1 cellular context compared by ENCODE assay signal in the genomic region with DNA sequence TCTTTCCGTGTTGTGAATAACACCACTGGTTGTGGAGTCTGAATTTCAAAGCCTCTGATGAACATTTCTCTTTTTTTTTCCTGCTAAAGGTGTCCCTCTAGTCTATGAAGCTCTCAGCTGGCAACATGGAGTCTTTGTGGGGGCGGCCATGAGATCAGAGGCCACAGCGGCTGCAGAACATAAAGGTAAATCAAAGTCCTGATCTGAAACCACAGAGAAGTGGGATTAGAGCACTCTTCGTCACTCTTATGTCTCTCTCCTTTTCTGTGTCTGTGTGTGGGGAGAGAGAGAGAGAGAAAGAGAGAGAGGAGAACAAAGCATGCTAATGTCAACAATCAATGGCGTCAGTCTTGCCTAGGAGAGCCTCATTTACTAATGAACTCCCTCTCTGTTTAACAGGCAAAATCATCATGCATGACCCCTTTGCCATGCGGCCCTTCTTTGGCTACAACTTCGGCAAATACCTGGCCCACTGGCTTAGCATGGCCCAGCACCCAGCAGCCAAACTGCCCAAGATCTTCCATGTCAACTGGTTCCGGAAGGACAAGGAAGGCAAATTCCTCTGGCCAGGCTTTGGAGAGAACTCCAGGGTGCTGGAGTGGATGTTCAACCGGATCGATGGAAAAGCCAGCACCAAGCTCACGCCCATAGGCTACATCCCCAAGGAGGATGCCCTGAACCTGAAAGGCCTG.
TF ChIP-seq lines count a peak whose summit lies in the region.

No MANE protein-coding gene starts in this region.

TF ChIP-seq in liver, 16 proteins besides CTCF, POLR2A, EP300 and RAD21 (continued from another document):
- TF ChIP-seq, protein P1, sequence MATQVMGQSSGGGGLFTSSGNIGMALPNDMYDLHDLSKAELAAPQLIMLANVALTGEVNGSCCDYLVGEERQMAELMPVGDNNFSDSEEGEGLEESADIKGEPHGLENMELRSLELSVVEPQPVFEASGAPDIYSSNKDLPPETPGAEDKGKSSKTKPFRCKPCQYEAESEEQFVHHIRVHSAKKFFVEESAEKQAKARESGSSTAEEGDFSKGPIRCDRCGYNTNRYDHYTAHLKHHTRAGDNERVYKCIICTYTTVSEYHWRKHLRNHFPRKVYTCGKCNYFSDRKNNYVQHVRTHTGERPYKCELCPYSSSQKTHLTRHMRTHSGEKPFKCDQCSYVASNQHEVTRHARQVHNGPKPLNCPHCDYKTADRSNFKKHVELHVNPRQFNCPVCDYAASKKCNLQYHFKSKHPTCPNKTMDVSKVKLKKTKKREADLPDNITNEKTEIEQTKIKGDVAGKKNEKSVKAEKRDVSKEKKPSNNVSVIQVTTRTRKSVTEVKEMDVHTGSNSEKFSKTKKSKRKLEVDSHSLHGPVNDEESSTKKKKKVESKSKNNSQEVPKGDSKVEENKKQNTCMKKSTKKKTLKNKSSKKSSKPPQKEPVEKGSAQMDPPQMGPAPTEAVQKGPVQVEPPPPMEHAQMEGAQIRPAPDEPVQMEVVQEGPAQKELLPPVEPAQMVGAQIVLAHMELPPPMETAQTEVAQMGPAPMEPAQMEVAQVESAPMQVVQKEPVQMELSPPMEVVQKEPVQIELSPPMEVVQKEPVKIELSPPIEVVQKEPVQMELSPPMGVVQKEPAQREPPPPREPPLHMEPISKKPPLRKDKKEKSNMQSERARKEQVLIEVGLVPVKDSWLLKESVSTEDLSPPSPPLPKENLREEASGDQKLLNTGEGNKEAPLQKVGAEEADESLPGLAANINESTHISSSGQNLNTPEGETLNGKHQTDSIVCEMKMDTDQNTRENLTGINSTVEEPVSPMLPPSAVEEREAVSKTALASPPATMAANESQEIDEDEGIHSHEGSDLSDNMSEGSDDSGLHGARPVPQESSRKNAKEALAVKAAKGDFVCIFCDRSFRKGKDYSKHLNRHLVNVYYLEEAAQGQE (IDR thresholded peaks at IDR 0.05), result peak; percentile 15
- TF ChIP-seq JUND (IDR thresholded peaks at IDR 0.05) (peak in 1 of 2 donors; percentile 7), FOXA1 (IDR thresholded peaks at IDR 0.05) (peak; percentile 62)
- TF ChIP-seq, protein P2, sequence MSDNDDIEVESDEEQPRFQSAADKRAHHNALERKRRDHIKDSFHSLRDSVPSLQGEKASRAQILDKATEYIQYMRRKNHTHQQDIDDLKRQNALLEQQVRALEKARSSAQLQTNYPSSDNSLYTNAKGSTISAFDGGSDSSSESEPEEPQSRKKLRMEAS (IDR thresholded peaks at IDR 0.05), result no peak
TF ChIP-seq in liver: peak in this region for 8.
